In the genomic region with DNA sequence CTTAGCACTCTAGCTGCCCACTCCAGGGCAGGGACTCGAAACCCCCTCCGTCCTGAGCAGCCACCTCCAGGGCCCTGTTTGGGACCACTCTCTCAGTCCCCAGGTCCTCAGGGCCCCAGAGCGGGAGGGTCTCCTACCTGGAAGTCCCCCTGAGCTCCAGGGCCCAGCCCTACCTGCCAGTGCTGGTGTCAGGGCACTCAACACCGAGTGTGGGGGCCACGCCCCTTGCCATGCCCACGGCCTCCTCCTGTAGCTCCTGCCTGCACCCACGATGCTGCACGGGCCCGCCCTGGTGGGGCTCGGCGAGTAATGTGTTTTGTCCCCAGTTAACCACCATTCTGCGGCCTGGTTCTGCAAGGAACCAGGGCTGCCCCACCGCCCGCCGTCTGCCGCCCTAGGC, we compare ENCODE assay signal across 35 cellular contexts. TPM values are rescaled to one million over a fixed set of nuclear protein-coding genes. Genes with fewer than 3 reads are reported as not detected.
"Had no signal": no experiment of that assay in that cellular context is flagged by ENCODE, and none has a peak within 500 bp of the region (broad histone marks: within the 10 kb centered on the region; RNA-seq: fewer than 3 reads in every experiment).

No MANE protein-coding gene starts in this region.

- H3K4me1 Mint-ChIP-seq: activated CD4-positive, alpha-beta T cell treated with anti-CD3 and anti-CD28 coated beads for 36 hours; activated CD4-positive, alpha-beta T cell treated with anti-CD3 and anti-CD28 coated beads, Interleukin-2, amount 10 ng/mL, durations not matched to agents 24 days and 14 days; activated CD8-positive, alpha-beta memory T cell treated with anti-CD3 and anti-CD28 coated beads, Interleukin-2, amount 10 ng/mL, durations not matched to agents 7 days and 5 days; activated naive CD4-positive, alpha-beta T cell treated with anti-CD3 and anti-CD28 coated beads, Interleukin-2, amount 50 U/mL, for 24 hours had no signal

- H3K27ac Mint-ChIP-seq: activated CD4-positive, alpha-beta memory T cell treated with anti-CD3 and anti-CD28 coated beads for 36 hours; activated CD4-positive, alpha-beta T cell treated with anti-CD3 and anti-CD28 coated beads for 36 hours; activated CD4-positive, alpha-beta T cell treated with anti-CD3 and anti-CD28 coated beads, Interleukin-2, amount 10 ng/mL, durations not matched to agents 24 days and 14 days; activated CD8-positive, alpha-beta memory T cell treated with anti-CD3 and anti-CD28 coated beads, Interleukin-2, amount 10 ng/mL, durations not matched to agents 7 days and 5 days; activated CD8-positive, alpha-beta T cell treated with anti-CD3 and anti-CD28 coated beads, Interleukin-2, amount 10 ng/mL, durations not matched to agents 7 days and 5 days; activated naive CD4-positive, alpha-beta T cell treated with anti-CD3 and anti-CD28 coated beads for 36 hours; activated naive CD4-positive, alpha-beta T cell treated with anti-CD3 and anti-CD28 coated beads, Interleukin-2, amount 50 U/mL, for 24 hours; activated naive CD8-positive, alpha-beta T cell treated with anti-CD3 and anti-CD28 coated beads, Interleukin-2, amount 10 ng/mL, durations not matched to agents 7 days and 5 days; activated T-helper 1 cell treated with anti-CD3 and anti-CD28 coated beads, Interleukin-12 subunit alpha, Interleukin-12 subunit beta, Interleukin-2, Interleukin-4 antibody, amounts not matched to agents 30 ng/mL and 10 ng/mL and 1 ng/mL, durations not matched to agents 14 hours and 24 hours and 36 hours; activated T-helper 2 cell treated with anti-CD3 and anti-CD28 coated beads, Interferon-gamma antibody, Interleukin-2, Interleukin-4, amounts not matched to agents 10 μg/mL and 5 μg/mL and 100 μg/mL, durations not matched to agents 14 hours and 24 hours and 36 hours; brain; dendritic cell treated with granulocyte-macrophage colony-stimulating factor and Interleukin-4, amounts not matched to agents 40 ng/mL and 50 ng/mL, for 4 days had no signal

- H3K36me3 Mint-ChIP-seq: activated CD4-positive, alpha-beta memory T cell treated with anti-CD3 and anti-CD28 coated beads for 36 hours; activated CD8-positive, alpha-beta memory T cell treated with anti-CD3 and anti-CD28 coated beads, Interleukin-2, amount 10 ng/mL, durations not matched to agents 7 days and 5 days; activated naive CD4-positive, alpha-beta T cell treated with anti-CD3 and anti-CD28 coated beads, Interleukin-2, amount 50 U/mL, for 24 hours; activated naive CD8-positive, alpha-beta T cell treated with anti-CD3 and anti-CD28 coated beads, Interleukin-2, amount 10 ng/mL, durations not matched to agents 7 days and 5 days; brain had no signal

- DNase-seq: activated CD4-positive, alpha-beta memory T cell treated with anti-CD3 and anti-CD28 coated beads for 36 hours; activated CD4-positive, alpha-beta T cell treated with anti-CD3 and anti-CD28 coated beads for 36 hours; activated CD4-positive, alpha-beta T cell treated with anti-CD3 and anti-CD28 coated beads, Interleukin-2, amount 10 ng/mL, durations not matched to agents 24 days and 14 days; activated CD4-positive, CD25-positive, alpha-beta regulatory T cell; activated CD4-positive, CD25-positive, alpha-beta regulatory T cell treated with anti-CD3 and anti-CD28 coated beads, Interleukin-2, amount 50 U/mL, for 72 hours; activated CD8-positive, alpha-beta memory T cell treated with anti-CD3 and anti-CD28 coated beads, Interleukin-2, amount 10 ng/mL, durations not matched to agents 7 days and 5 days; activated CD8-positive, alpha-beta memory T cell treated with anti-CD3 and anti-CD28 coated beads, Interleukin-2, amount 50 U/mL, for 4 hours; activated CD8-positive, alpha-beta T cell treated with anti-CD3 and anti-CD28 coated beads, Interleukin-2, amount 10 ng/mL, durations not matched to agents 7 days and 5 days; activated effector memory CD4-positive, alpha-beta T cell treated with anti-CD3 and anti-CD28 coated beads, Interleukin-2, amount 50 U/mL, for 16 hours; activated naive CD4-positive, alpha-beta T cell treated with anti-CD3 and anti-CD28 coated beads for 36 hours; activated naive CD8-positive, alpha-beta T cell treated with anti-CD3 and anti-CD28 coated beads, Interleukin-2, amount 10 ng/mL, durations not matched to agents 7 days and 5 days; activated T-cell treated with anti-CD3 and anti-CD28 coated beads, Interleukin-2, amount 50 U/mL, for 1 hour; activated T-cell treated with anti-CD3 and anti-CD28 coated beads, Interleukin-2, amount 50 U/mL, for 48 hours; central memory CD4-positive, alpha-beta T cell; cerebellar nuclear complex; effector CD4-positive, alpha-beta T cell; effector memory CD8-positive, alpha-beta T cell; erythroblast; foreskin melanocyte; heart right ventricle; T-helper 1 cell; T-helper 2 cell had no signal

- H3K9me3 ChIP-seq: ascending aorta, breast epithelium, esophagus muscularis mucosa, gastroesophageal sphincter, heart right ventricle had no signal

- H3K4me3 Mint-ChIP-seq: activated CD4-positive, alpha-beta memory T cell treated with anti-CD3 and anti-CD28 coated beads for 36 hours; activated CD4-positive, alpha-beta T cell treated with anti-CD3 and anti-CD28 coated beads for 36 hours; activated CD4-positive, alpha-beta T cell treated with anti-CD3 and anti-CD28 coated beads, Interleukin-2, amount 10 ng/mL, durations not matched to agents 24 days and 14 days; activated CD8-positive, alpha-beta memory T cell treated with anti-CD3 and anti-CD28 coated beads, Interleukin-2, amount 10 ng/mL, durations not matched to agents 7 days and 5 days; activated CD8-positive, alpha-beta T cell treated with anti-CD3 and anti-CD28 coated beads, Interleukin-2, amount 10 ng/mL, durations not matched to agents 7 days and 5 days; activated naive CD4-positive, alpha-beta T cell treated with anti-CD3 and anti-CD28 coated beads for 36 hours; activated naive CD4-positive, alpha-beta T cell treated with anti-CD3 and anti-CD28 coated beads, Interleukin-2, amount 50 U/mL, for 24 hours; activated naive CD8-positive, alpha-beta T cell treated with anti-CD3 and anti-CD28 coated beads, Interleukin-2, amount 10 ng/mL, durations not matched to agents 7 days and 5 days; activated T-helper 1 cell treated with anti-CD3 and anti-CD28 coated beads, Interleukin-12 subunit alpha, Interleukin-12 subunit beta, Interleukin-2, Interleukin-4 antibody, amounts not matched to agents 30 ng/mL and 10 ng/mL and 1 ng/mL, durations not matched to agents 14 hours and 24 hours and 36 hours; brain; dendritic cell treated with granulocyte-macrophage colony-stimulating factor and Interleukin-4, amounts not matched to agents 40 ng/mL and 50 ng/mL, for 4 days; effector memory CD8-positive, alpha-beta T cell had no signal

- H3K4me1 ChIP-seq: ascending aorta, esophagus muscularis mucosa, gastroesophageal sphincter had no signal

- H3K4me3 ChIP-seq: ascending aorta, breast epithelium, cardiac muscle cell, coronary artery, esophagus muscularis mucosa, gastroesophageal sphincter, heart right ventricle had no signal

- ATAC-seq: activated CD4-positive, alpha-beta T cell treated with anti-CD3 and anti-CD28 coated beads for 36 hours; activated CD8-positive, alpha-beta memory T cell treated with anti-CD3 and anti-CD28 coated beads, Interleukin-2, amount 10 ng/mL, durations not matched to agents 7 days and 5 days; activated CD8-positive, alpha-beta T cell treated with anti-CD3 and anti-CD28 coated beads, Interleukin-2, amount 10 ng/mL, durations not matched to agents 7 days and 5 days; effector memory CD8-positive, alpha-beta T cell; gastroesophageal sphincter; heart right ventricle had no signal

- H3K27me3 Mint-ChIP-seq: activated CD4-positive, alpha-beta memory T cell treated with anti-CD3 and anti-CD28 coated beads for 36 hours; activated CD4-positive, alpha-beta T cell treated with anti-CD3 and anti-CD28 coated beads for 36 hours; activated CD4-positive, alpha-beta T cell treated with anti-CD3 and anti-CD28 coated beads, Interleukin-2, amount 10 ng/mL, durations not matched to agents 24 days and 14 days; activated CD8-positive, alpha-beta memory T cell treated with anti-CD3 and anti-CD28 coated beads, Interleukin-2, amount 10 ng/mL, durations not matched to agents 7 days and 5 days; activated naive CD4-positive, alpha-beta T cell treated with anti-CD3 and anti-CD28 coated beads, Interleukin-2, amount 50 U/mL, for 24 hours; activated naive CD8-positive, alpha-beta T cell treated with anti-CD3 and anti-CD28 coated beads, Interleukin-2, amount 10 ng/mL, durations not matched to agents 7 days and 5 days; brain; effector memory CD8-positive, alpha-beta T cell had no signal

- H3K36me3 ChIP-seq: ascending aorta, breast epithelium, cardiac muscle cell, esophagus muscularis mucosa, gastroesophageal sphincter, heart right ventricle had no signal

- H3K27me3 ChIP-seq: ascending aorta, breast epithelium, cardiac muscle cell, esophagus muscularis mucosa, gastroesophageal sphincter, heart right ventricle had no signal

- H3K27ac ChIP-seq: ascending aorta, cardiac muscle cell, coronary artery, esophagus muscularis mucosa, gastroesophageal sphincter, heart right ventricle had no signal

RNA-seq across cellular contexts. Expression of a gene that starts 21.5 kb away (rescaled TPM):
- total RNA-seq: activated CD4-positive, alpha-beta T cell treated with anti-CD3 and anti-CD28 coated beads, Interleukin-2, amount 10 ng/mL, durations not matched to agents 24 days and 14 days; activated CD8-positive, alpha-beta memory T cell treated with anti-CD3 and anti-CD28 coated beads for 36 hours; activated naive CD8-positive, alpha-beta T cell treated with anti-CD3 and anti-CD28 coated beads, Interleukin-2, amount 10 ng/mL, durations not matched to agents 7 days and 5 days; activated T-helper 1 cell treated with anti-CD3 and anti-CD28 coated beads, Interleukin-12 subunit alpha, Interleukin-12 subunit beta, Interleukin-2, Interleukin-4 antibody, amounts not matched to agents 30 ng/mL and 10 ng/mL and 1 ng/mL, durations not matched to agents 14 hours and 24 hours and 36 hours; ascending aorta; esophagus muscularis mucosa; glomerular endothelial cell had no signal
- polyA plus RNA-seq: cardiac muscle cell had no signal
